8 cellular contexts compared by ENCODE assay signal in the genomic region with DNA sequence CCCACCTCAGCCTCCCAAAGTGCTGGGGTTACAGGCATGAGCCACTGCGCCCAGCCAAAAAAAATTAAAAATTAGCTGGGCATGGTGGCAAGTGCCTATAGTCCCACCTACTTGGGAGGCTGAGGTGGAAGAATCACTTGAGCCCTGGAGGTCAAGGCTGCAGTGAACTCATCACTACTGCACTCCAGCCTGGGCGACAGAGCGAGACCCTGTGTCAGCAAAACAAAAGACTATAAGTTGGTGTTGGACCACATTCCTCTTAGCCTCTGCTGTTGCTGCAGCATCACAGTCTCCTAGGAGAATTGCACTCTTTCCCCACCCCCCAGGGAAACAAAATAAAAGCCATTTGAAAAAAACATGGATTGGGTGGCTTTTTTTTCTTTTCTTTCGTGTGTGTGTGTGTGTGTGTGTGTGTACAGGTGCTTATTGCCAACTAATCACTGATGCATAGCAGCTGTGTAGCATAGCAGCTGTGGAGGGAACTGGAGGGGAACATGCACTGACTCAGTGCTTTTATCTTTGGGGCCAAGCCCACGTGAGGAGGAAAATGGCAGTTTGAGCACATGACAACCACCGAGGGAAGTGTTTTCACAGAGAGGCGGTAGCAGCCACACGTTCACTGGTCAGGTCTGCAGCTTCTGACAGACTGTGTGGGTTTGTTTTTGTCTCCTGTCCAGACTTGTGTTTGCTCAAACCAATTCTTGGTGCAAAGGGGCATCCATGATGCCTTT. TPM values are rescaled to one million over a fixed set of nuclear protein-coding genes. Genes with fewer than 3 reads are reported as not detected.
A peak's percentile ranks its signal among the peaks of the same experiment; 100 is the strongest.
DNase-seq lines count a peak whose midpoint lies in the region; ATAC-seq lines count a peak whose summit lies in the region.

No MANE protein-coding gene starts in this region.

- in situ Hi-C loops in G401 (cut with HindIII; ENCODE audit: low sequenced_read_pairs) = no loop called here

- peak; percentile 88 for DNase-seq in NCI-H345 (lab: John Stamatoyannopoulos, UW)
- DNase-seq in left kidney (ENCODE audit: low read depth, low spot score) = peak; percentile 84
- DNase-seq in activated T-cell treated with anti-CD3 and anti-CD28 coated beads, Interleukin-2, amount 50 U/mL, for 1 hour = no peak
- no peak for DNase-seq in G401 (ENCODE audit: low spot score)
- no peak for DNase-seq in SIG-M5 (lab: John Stamatoyannopoulos, UW)

- ATAC-seq in GM18858 (IDR thresholded peaks at IDR 0.05; ENCODE audit: unreplicated experiment) (peak; percentile 48), HG03103 (IDR thresholded peaks at IDR 0.05; ENCODE audit: low read depth, unreplicated experiment) (peak; percentile 55), HG03095 (IDR thresholded peaks at IDR 0.05; ENCODE audit: unreplicated experiment) (no peak)

RNA-seq across cellular contexts. Expression of a gene that starts 27.5 kb away (rescaled TPM):
- total RNA-seq in G401 (2014; rRNA removed; shearing (Covaris generic)) = 6.1 and 8.6 TPM in 2 replicates

RNA-seq across cellular contexts. Expression of a gene that starts 32.9 kb away (rescaled TPM):
- 0.71 and 7.4 TPM in 2 replicates for total RNA-seq in G401 (2014; rRNA removed; shearing (Covaris generic))

Comparison
In these comparisons a context has a peak if more than half of its experiments do, and no peak if none do; other contexts are left out.
1. DNase-seq: peak in NCI-H345 (single experiment) and left kidney (single experiment); none in activated T-cell treated with anti-CD3 and anti-CD28 coated beads, Interleukin-2, amount 50 U/mL, for 1 hour (single experiment), G401 (single experiment) and SIG-M5 (single experiment).